ENCODE assay signal across 9 cellular contexts in genomic region chr10:30438016-30438850, GRCh38. TPM values are rescaled to one million over a fixed set of nuclear protein-coding genes. Genes with fewer than 3 reads are reported as not detected.
A peak's percentile ranks its signal among the peaks of the same experiment; 100 is the strongest.
DNase-seq lines count a peak whose midpoint lies in the region; ATAC-seq, FAIRE-seq and TF ChIP-seq lines count a peak whose summit lies in the region.
"Had no signal": no experiment of that assay in that cellular context is flagged by ENCODE, and none has a peak within 500 bp of the region (broad histone marks: within the 10 kb centered on the region; RNA-seq: fewer than 3 reads in every experiment).

No MANE protein-coding gene starts in this region.

- no peaks in the 10 kb centered on the region for H3K4me1 ChIP-seq in prostate gland (replicated peaks)

- H3K27me3 ChIP-seq in HL-60 (ENCODE audit: insufficient read depth, poor library complexity, severe bottlenecking) (no peaks in the 10 kb centered on the region), prostate gland (replicated peaks; ENCODE audit: insufficient read depth) (no peaks in the 10 kb centered on the region)

- no peak for FAIRE-seq in GM12891 (lab: Jason Lieb, UNC)

- peaks cover 62% of the 10 kb centered on the region for H3K4me1 Mint-ChIP-seq in brain
- H3K4me1 Mint-ChIP-seq in natural killer cell: peaks cover 78% of the 10 kb centered on the region in 2 donors

- intact Hi-C loops in natural killer cell (cut with micrococcal nuclease) (no loop called here), prostate gland (cut with DNase I) (loop anchor here (1.0 kb wide), 1 partner anchor 14 kb away; no protein-coding TSS in a partner anchor)

- ATAC-seq in natural killer cell: no peak

- H3K27ac ChIP-seq in HL-60 (replicated peaks) (peak overlapping the region; percentile 93; the same call in 1 of the 2 replicates), prostate gland (peak overlapping the region in 1 of 2 donors; percentile 96)

- H3K4me3 Mint-ChIP-seq in brain (peak overlapping the region; percentile 66 to 91 (median 87)), natural killer cell (peak overlapping the region; percentile 89)

- H3K36me3 Mint-ChIP-seq in brain (peaks cover 5% of the 10 kb centered on the region), natural killer cell (peaks cover 39% of the 10 kb centered on the region)

- H3K27me3 Mint-ChIP-seq in brain (peaks cover 6% of the 10 kb centered on the region), natural killer cell (ENCODE audit: low read depth in 2 of 2) (no peaks in the 10 kb centered on the region)

- peak overlapping the region; percentile 42 to 99 (median 83) for H3K27ac Mint-ChIP-seq in brain
- H3K27ac Mint-ChIP-seq in natural killer cell: peak overlapping the region; percentile 93 to 98

- TF ChIP-seq POLR2A in prostate gland (IDR thresholded peaks at IDR 0.05): no peak
- TF ChIP-seq POLR2A in GM12891 (IDR thresholded peaks at IDR 0.05; ENCODE audit: low read depth, low read length): no peak; the same call in 1 of the 2 replicates

- H3K9me3 ChIP-seq in prostate gland: no peaks in the 10 kb centered on the region

- TF ChIP-seq CTCF in HL-60 (IDR thresholded peaks at IDR 0.05; ENCODE audit: insufficient read depth, low read length) (no peak), brain (conservative IDR thresholded peaks at IDR 0.05) (no peak), natural killer cell (IDR thresholded peaks at IDR 0.05) (no peak), prostate gland (IDR thresholded peaks at IDR 0.05) (no peak)

- DNase-seq in AG20443 (ENCODE audit: low spot score) (peak; percentile 21), HL-60 (ENCODE audit: low read depth in 1 of 2, low spot score in 1 of 2) (no peak), natural killer cell (no peak), prostate gland (ENCODE audit: low spot score) (no peak), GM12891 (ENCODE audit: insufficient read length, low spot score) (no peak), RPMI8226 (no peak)
- DNase-seq in stimulated activated CD4-positive, alpha-beta T cell treated with anti-CD3 and anti-CD28 coated beads, Interleukin-4, amount 100 ng/mL, for 24 hours: no peak
- DNase-seq: NCI-H526 had no signal

- WGBS in prostate gland: 31% methylated on average over 5 of the region's 5 CpGs

- no peaks in the 10 kb centered on the region for H3K9me3 Mint-ChIP-seq in brain
- no peaks in the 10 kb centered on the region for H3K9me3 Mint-ChIP-seq in natural killer cell

- H3K36me3 ChIP-seq in prostate gland: no peaks in the 10 kb centered on the region

- H3K4me3 ChIP-seq in HL-60 (replicated peaks; ENCODE audit: insufficient read depth, low read length): no peak overlapping the region
- H3K4me3 ChIP-seq in prostate gland: no peak overlapping the region

TF ChIP-seq in GM12891, 5 proteins besides CTCF, POLR2A, EP300 and RAD21:
- TF ChIP-seq POU2F2 (IDR thresholded peaks at IDR 0.05; ENCODE audit: low read depth, low read length): no peak
- TF ChIP-seq POLR2AphosphoS5 (IDR thresholded peaks at IDR 0.05; ENCODE audit: low read depth, low read length): no peak
- no peak for TF ChIP-seq PAX5 (IDR thresholded peaks at IDR 0.05; ENCODE audit: insufficient read depth, low read length, severe bottlenecking)
- TF ChIP-seq TAF1 (IDR thresholded peaks at IDR 0.05; ENCODE audit: low read depth, low read length): no peak
- no peak for TF ChIP-seq SPI1 (IDR thresholded peaks at IDR 0.05; ENCODE audit: low read depth, low read length)

RNA-seq across cellular contexts. Expression of gene MAP3K8, which starts 4.2 kb away (rescaled TPM):
- polyA plus RNA-seq in brain (ENCODE audit: insufficient read depth, low read depth, low replicate concordance): 1.3 TPM
- 100 to 1,000 TPM; 200 to 244 (median 236) TPM for total RNA-seq in natural killer cell
- 10 to 100 TPM in 1 of 2 donors, 1 to 10 TPM in 1; 4.7 to 12.2 TPM for total RNA-seq in prostate gland
- polyA plus RNA-seq in GM12891 (2012; ENCODE audit: low read depth, missing spikeins): 77.3 TPM

Comparison
In these comparisons a context has a peak if more than half of its experiments do, and no peak if none do; other contexts are left out.
1. RNA of gene MAP3K8, which starts 4.2 kb away (total RNA-seq): 200 to 244 TPM in natural killer cell; 4.7 to 12.2 TPM in prostate gland; every median in the first group is over 10 times any median in the second.